In the genomic region with DNA sequence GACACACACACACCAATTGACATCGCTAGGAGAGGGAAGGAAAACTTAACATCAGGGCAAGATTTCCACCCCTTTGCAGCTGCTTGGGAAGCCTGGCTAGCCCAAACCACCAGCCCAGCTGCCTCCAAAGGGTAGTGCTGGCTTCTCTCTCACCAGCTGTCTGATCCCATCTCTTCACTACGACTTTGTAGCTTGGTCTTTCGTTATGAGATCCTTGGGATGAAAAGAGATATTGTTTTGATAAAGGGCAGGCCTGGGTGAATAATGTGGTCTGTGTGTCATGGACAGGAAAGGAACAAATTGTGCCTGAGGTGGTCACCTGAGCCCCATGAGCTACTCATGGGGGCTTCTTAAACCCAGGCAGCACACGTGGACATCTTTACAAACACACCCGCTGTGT, we compare ENCODE assay signal across 1 cellular context.
TF ChIP-seq lines count a peak whose summit lies in the region.

No MANE protein-coding gene starts in this region.

TF ChIP-seq in H1, 55 proteins besides CTCF, POLR2A, EP300 and RAD21 (continued from another document):
- no peak for TF ChIP-seq ZNF274 (IDR thresholded peaks at IDR 0.05; ENCODE audit: borderline replicate concordance, extremely low read depth, low read length)
